1 cellular context compared by ENCODE assay signal in the genomic region with DNA sequence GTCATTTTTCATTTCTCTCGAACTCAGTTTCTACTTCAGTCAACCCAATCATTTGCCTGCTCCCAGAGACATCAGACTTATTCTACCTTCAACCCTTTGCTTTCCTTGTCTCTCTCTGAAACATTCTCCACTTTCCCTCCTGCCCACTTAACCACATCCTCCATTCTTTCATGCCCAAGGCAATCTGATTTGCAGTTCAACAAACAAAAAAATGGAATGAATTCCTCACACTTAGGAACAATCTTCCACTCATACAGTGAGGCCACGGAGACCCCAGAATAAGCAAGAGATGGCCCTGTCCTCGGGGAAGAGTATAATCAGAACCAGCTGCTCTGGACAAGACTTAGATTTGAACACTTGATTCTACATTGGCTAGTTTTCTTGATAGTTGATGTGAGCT.
TF ChIP-seq lines count a peak whose summit lies in the region.

No MANE protein-coding gene starts in this region.

TF ChIP-seq in IMR-90, 13 proteins besides CTCF, POLR2A, EP300 and RAD21 (continued from another document):
- TF ChIP-seq, protein P1, sequence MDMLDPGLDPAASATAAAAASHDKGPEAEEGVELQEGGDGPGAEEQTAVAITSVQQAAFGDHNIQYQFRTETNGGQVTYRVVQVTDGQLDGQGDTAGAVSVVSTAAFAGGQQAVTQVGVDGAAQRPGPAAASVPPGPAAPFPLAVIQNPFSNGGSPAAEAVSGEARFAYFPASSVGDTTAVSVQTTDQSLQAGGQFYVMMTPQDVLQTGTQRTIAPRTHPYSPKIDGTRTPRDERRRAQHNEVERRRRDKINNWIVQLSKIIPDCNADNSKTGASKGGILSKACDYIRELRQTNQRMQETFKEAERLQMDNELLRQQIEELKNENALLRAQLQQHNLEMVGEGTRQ (IDR thresholded peaks at IDR 0.05; ENCODE audit: low read depth, low read length) = no peak
- TF ChIP-seq, protein P2, sequence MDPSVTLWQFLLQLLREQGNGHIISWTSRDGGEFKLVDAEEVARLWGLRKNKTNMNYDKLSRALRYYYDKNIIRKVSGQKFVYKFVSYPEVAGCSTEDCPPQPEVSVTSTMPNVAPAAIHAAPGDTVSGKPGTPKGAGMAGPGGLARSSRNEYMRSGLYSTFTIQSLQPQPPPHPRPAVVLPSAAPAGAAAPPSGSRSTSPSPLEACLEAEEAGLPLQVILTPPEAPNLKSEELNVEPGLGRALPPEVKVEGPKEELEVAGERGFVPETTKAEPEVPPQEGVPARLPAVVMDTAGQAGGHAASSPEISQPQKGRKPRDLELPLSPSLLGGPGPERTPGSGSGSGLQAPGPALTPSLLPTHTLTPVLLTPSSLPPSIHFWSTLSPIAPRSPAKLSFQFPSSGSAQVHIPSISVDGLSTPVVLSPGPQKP (IDR thresholded peaks at IDR 0.05; ENCODE audit: borderline replicate concordance, low read depth, low read length) = no peak
- no peak for TF ChIP-seq RCOR1 (IDR thresholded peaks at IDR 0.05; ENCODE audit: insufficient replicate concordance, low read length)
TF ChIP-seq in IMR-90: peak in this region for 0.
